25 cellular contexts compared by ENCODE assay signal in the genomic region with DNA sequence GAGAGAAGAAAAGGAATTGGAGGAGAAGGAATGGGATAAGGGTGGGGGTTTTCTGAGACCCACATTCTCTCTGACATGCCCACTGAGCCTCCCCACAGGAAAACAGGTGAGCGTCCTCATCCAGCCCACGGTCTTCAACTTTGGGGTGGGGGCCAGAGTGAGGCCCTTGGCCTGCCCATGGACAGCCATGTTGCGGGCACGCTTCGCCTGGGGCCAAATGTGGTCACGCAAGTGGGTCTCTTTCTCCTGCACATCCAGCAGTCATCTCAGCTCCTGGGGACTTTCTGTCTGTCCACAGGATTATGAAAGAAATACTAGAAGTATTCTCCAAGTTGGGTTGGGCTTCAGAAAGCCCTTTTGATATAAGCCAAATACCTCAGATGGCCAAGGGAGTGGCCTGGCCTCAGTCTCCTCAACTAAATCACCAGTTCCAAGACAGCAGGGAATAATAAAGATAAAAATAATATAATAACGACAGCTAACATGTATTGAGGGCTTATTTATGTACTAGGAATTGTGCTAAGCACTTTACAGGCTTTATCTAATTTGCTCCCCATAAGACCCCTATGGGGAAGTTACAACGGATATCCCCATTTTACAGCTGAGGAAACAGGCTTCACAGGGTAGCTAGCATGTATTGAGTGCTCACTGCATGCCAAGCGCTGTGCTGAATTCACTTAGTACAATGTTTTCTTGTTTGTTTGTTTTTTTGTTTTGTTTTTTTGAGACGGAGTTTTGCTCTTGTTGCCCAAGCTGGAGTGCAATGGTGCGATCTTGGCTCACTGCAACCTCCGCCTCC. TPM values are rescaled to one million over a fixed set of nuclear protein-coding genes. Genes with fewer than 3 reads are reported as not detected.
"Had no signal": no experiment of that assay in that cellular context is flagged by ENCODE, and none has a peak within 500 bp of the region (broad histone marks: within the 10 kb centered on the region; RNA-seq: fewer than 3 reads in every experiment).

No MANE protein-coding gene starts in this region.

- DNase-seq: activated CD4-positive, alpha-beta T cell treated with anti-CD3 and anti-CD28 coated beads, Interleukin-2, amount 50 U/mL, for 1 hour; activated CD8-positive, alpha-beta memory T cell treated with anti-CD3 and anti-CD28 coated beads, Interleukin-2, amount 50 U/mL, for 4 hours; activated effector memory CD4-positive, alpha-beta T cell treated with Interleukin-2 at 50 U/mL for 16 hours; activated naive CD4-positive, alpha-beta T cell treated with anti-CD3 and anti-CD28 coated beads, Interleukin-2, amount 10 ng/mL, durations not matched to agents 7 days and 5 days; activated naive CD8-positive, alpha-beta T cell treated with anti-CD3 and anti-CD28 coated beads, Interleukin-2, amount 50 U/mL, for 24 hours; activated T-cell treated with anti-CD3 and anti-CD28 coated beads, Interleukin-2, amount 50 U/mL, for 4 hours; aorta; brain microvascular endothelial cell; central memory CD4-positive, alpha-beta T cell; dorsolateral prefrontal cortex; foreskin melanocyte; left lung; stimulated activated CD4-positive, alpha-beta T cell treated with anti-CD3 and anti-CD28 coated beads, Interleukin-4, amount 100 ng/mL, for 1 hour; stomach; trophoblast cell had no signal

- H3K9me3 Mint-ChIP-seq: activated naive CD4-positive, alpha-beta T cell treated with anti-CD3 and anti-CD28 coated beads, Interleukin-2, amount 10 ng/mL, durations not matched to agents 7 days and 5 days; activated naive CD8-positive, alpha-beta T cell treated with anti-CD3 and anti-CD28 coated beads, Interleukin-2, amount 50 U/mL, for 24 hours; activated T-cell treated with anti-CD3 and anti-CD28 coated beads, Interleukin-2, amount 50 U/mL, for 4 hours; stimulated activated effector memory CD8-positive, alpha-beta T cell treated with anti-CD3 and anti-CD28 coated beads, Interleukin-12 subunit alpha, Interleukin-12 subunit beta, amount 100 ng/mL, for 72 hours had no signal

- H3K27ac Mint-ChIP-seq: activated naive CD4-positive, alpha-beta T cell treated with anti-CD3 and anti-CD28 coated beads, Interleukin-2, amount 10 ng/mL, durations not matched to agents 7 days and 5 days; activated naive CD8-positive, alpha-beta T cell treated with anti-CD3 and anti-CD28 coated beads, Interleukin-2, amount 50 U/mL, for 24 hours; stimulated activated effector memory CD8-positive, alpha-beta T cell treated with anti-CD3 and anti-CD28 coated beads, Interleukin-12 subunit alpha, Interleukin-12 subunit beta, amount 100 ng/mL, for 72 hours had no signal

- ATAC-seq: activated CD4-positive, CD25-positive, alpha-beta regulatory T cell treated with anti-CD3 and anti-CD28 coated beads, Interleukin-2, amount 50 U/mL, for 24 hours; activated naive CD8-positive, alpha-beta T cell treated with anti-CD3 and anti-CD28 coated beads, Interleukin-2, amount 50 U/mL, for 24 hours; left lung; sciatic nerve; stimulated activated effector memory CD8-positive, alpha-beta T cell treated with anti-CD3 and anti-CD28 coated beads, Interleukin-12 subunit alpha, Interleukin-12 subunit beta, amount 100 ng/mL, for 72 hours had no signal

- H3K36me3 Mint-ChIP-seq: activated naive CD4-positive, alpha-beta T cell treated with anti-CD3 and anti-CD28 coated beads, Interleukin-2, amount 10 ng/mL, durations not matched to agents 7 days and 5 days; stimulated activated effector memory CD8-positive, alpha-beta T cell treated with anti-CD3 and anti-CD28 coated beads, Interleukin-12 subunit alpha, Interleukin-12 subunit beta, amount 100 ng/mL, for 72 hours had no signal

- H3K4me1 Mint-ChIP-seq: activated naive CD4-positive, alpha-beta T cell treated with anti-CD3 and anti-CD28 coated beads, Interleukin-2, amount 10 ng/mL, durations not matched to agents 7 days and 5 days had no signal

- H3K4me3 Mint-ChIP-seq: activated naive CD4-positive, alpha-beta T cell treated with anti-CD3 and anti-CD28 coated beads, Interleukin-2, amount 10 ng/mL, durations not matched to agents 7 days and 5 days; activated naive CD8-positive, alpha-beta T cell treated with anti-CD3 and anti-CD28 coated beads, Interleukin-2, amount 50 U/mL, for 24 hours; activated T-cell treated with anti-CD3 and anti-CD28 coated beads, Interleukin-2, amount 50 U/mL, for 4 hours; stimulated activated effector memory CD8-positive, alpha-beta T cell treated with anti-CD3 and anti-CD28 coated beads, Interleukin-12 subunit alpha, Interleukin-12 subunit beta, amount 100 ng/mL, for 72 hours had no signal

- H3K4me3 ChIP-seq: dorsolateral prefrontal cortex, left lung, smooth muscle cell, stomach had no signal

- H3K4me2 ChIP-seq: smooth muscle cell had no signal

- H3K36me3 ChIP-seq: brain microvascular endothelial cell, left lung, neutrophil, stomach had no signal

- H3K9me3 ChIP-seq: left lung, neutrophil, stomach had no signal

- H3K27ac ChIP-seq: brain microvascular endothelial cell, dorsolateral prefrontal cortex, epithelial cell of prostate, left lung, neutrophil, stomach had no signal

RNA-seq across cellular contexts. Expression of a gene that starts 57.2 kb away (rescaled TPM):
- total RNA-seq: activated T-cell treated with anti-CD3 and anti-CD28 coated beads, Interleukin-2, amount 50 U/mL, for 4 hours; aorta; kidney epithelial cell; lung microvascular endothelial cell; mononuclear cell; sciatic nerve; smooth muscle cell; stomach; temporal lobe had no signal
